Comparison of ENCODE assay signal across 2 cellular contexts in genomic region chr10:50229460-50229859, GRCh38.
TF ChIP-seq lines count a peak whose summit lies in the region.

No MANE protein-coding gene starts in this region.

TF ChIP-seq in K562, 482 proteins besides CTCF, POLR2A, EP300 and RAD21:
- TF ChIP-seq MEF2D (tag; conservative IDR thresholded peaks at IDR 0.05; ENCODE audit: low read depth) (no peak), TAF7 (tag; IDR thresholded peaks at IDR 0.05) (no peak), ZNF583 (CRISPR knock-in tag; IDR thresholded peaks at IDR 0.05) (no peak), NR2C1 (IDR thresholded peaks at IDR 0.05) (peak; percentile 47; the same call in 1 of the 2 replicates), NR2C1 (tag; IDR thresholded peaks at IDR 0.05) (peak; percentile 42; the same call in 1 of the 2 replicates), GABPA (tag; conservative IDR thresholded peaks at IDR 0.05; ENCODE audit: low read depth) (no peak), RUNX1 (IDR thresholded peaks at IDR 0.05; ENCODE audit: low read depth) (no peak), RBM25 (IDR thresholded peaks at IDR 0.05; ENCODE audit: low read depth, low read length, severe bottlenecking) (no peak), NR2C2 (CRISPR knock-in tag; IDR thresholded peaks at IDR 0.05) (no peak), NR2C2 (tag; IDR thresholded peaks at IDR 0.05) (peak; percentile 28; the same call in 1 of the 2 replicates), ELF4 (CRISPR knock-in tag; IDR thresholded peaks at IDR 0.05) (no peak), RBM17 (IDR thresholded peaks at IDR 0.05; ENCODE audit: borderline replicate concordance, low read depth, low read length) (no peak), EZH2 (IDR thresholded peaks at IDR 0.05; ENCODE audit: borderline replicate concordance, low read depth, low read length) (no peak), ZNF212 (CRISPR knock-in tag; IDR thresholded peaks at IDR 0.05) (no peak), TRIM24 (IDR thresholded peaks at IDR 0.05) (peak in 1 of 2 experiments; percentile 56; a peak in 2 of 4 replicates), CEBPG (CRISPR knock-in tag; IDR thresholded peaks at IDR 0.05) (peak; percentile 60), CEBPG (tag; conservative IDR thresholded peaks at IDR 0.05 in 1 of 2, IDR thresholded peaks at IDR 0.05 in 1 of 2) (no peak; a peak in 1 of 4 replicates), CEBPB (tag; IDR thresholded peaks at IDR 0.05) (peak; percentile 31; the same call in 1 of the 2 replicates)
TF ChIP-seq in K562: peak in this region for 5.

TF ChIP-seq in liver, 16 proteins besides CTCF, POLR2A, EP300 and RAD21:
- TF ChIP-seq NR2F2 (IDR thresholded peaks at IDR 0.05) (peak; percentile 32), RXRA (IDR thresholded peaks at IDR 0.05) (no peak), HNF4A (conservative IDR thresholded peaks at IDR 0.05) (peak in 1 of 2 donors; percentile 27)
